18 cellular contexts compared by ENCODE assay signal in genomic region chr7:159201722-159202330, GRCh38. TPM values are rescaled to one million over a fixed set of nuclear protein-coding genes. Genes with fewer than 3 reads are reported as not detected.
DNase-seq lines count a peak whose midpoint lies in the region; ATAC-seq, FAIRE-seq and TF ChIP-seq lines count a peak whose summit lies in the region.
"Had no signal": no experiment of that assay in that cellular context is flagged by ENCODE, and none has a peak within 500 bp of the region (broad histone marks: within the 10 kb centered on the region; RNA-seq: fewer than 3 reads in every experiment).

No MANE protein-coding gene starts in this region.

- intact Hi-C loops in activated CD4-positive, alpha-beta T cell treated with anti-CD3 and anti-CD28 coated beads, Interleukin-2, amount 10 ng/mL, durations not matched to agents 24 days and 14 days (cut with micrococcal nuclease) = no loop called here
- intact Hi-C loops in K562 (cut with micrococcal nuclease) = no loop called here

- no peak for ATAC-seq in K562
- no peak for ATAC-seq in HG02870 (IDR thresholded peaks at IDR 0.05; ENCODE audit: unreplicated experiment)
- ATAC-seq: HCT116 had no signal

- H3K36me3 ChIP-seq in K562 (ENCODE audit: control insufficient read depth, insufficient read depth, low read length) = no peaks in the 10 kb centered on the region
- no peaks in the 10 kb centered on the region for H3K36me3 ChIP-seq in neuronal stem cell (replicated peaks in 1 of 2; ENCODE audit: control insufficient read depth in 2 of 2, insufficient read depth in 2 of 2, low read length in 2 of 2)
- H3K36me3 ChIP-seq: BE2C had no signal

- no peak overlapping the region for H3K4me3 ChIP-seq in K562
- H3K4me3 ChIP-seq in neuronal stem cell (ENCODE audit: low read length in 2 of 2) = no peak overlapping the region

- no peak overlapping the region for H3K27ac Mint-ChIP-seq in activated CD4-positive, alpha-beta T cell treated with anti-CD3 and anti-CD28 coated beads, Interleukin-2, amount 10 ng/mL, durations not matched to agents 24 days and 14 days
- H3K27ac Mint-ChIP-seq: IgD-negative memory B cell had no signal

- BruUV-seq in K562 (replicated peaks; lab: Mats Ljungman, UMichigan) = no TSS peak

- H3K4me1 Mint-ChIP-seq in activated CD4-positive, alpha-beta T cell treated with anti-CD3 and anti-CD28 coated beads, Interleukin-2, amount 10 ng/mL, durations not matched to agents 24 days and 14 days = peaks cover 15% of the 10 kb centered on the region

- TF ChIP-seq EP300 in K562 (IDR thresholded peaks at IDR 0.05; ENCODE audit: low read length) = no peak

- peaks cover 5% of the 10 kb centered on the region for H3K27me3 Mint-ChIP-seq in activated CD4-positive, alpha-beta T cell treated with anti-CD3 and anti-CD28 coated beads, Interleukin-2, amount 10 ng/mL, durations not matched to agents 24 days and 14 days
- H3K27me3 Mint-ChIP-seq: CD4-positive, alpha-beta memory T cell; IgD-negative memory B cell had no signal

- peak; percentile 52 for DNase-seq in activated CD4-positive, alpha-beta T cell treated with anti-CD3 and anti-CD28 coated beads, Interleukin-2, amount 10 ng/mL, durations not matched to agents 24 days and 14 days
- DNase-seq in activated CD4-positive, alpha-beta T cell treated with anti-CD3 and anti-CD28 coated beads for 4 hours = no peak
- DNase-seq in HT1080 (ENCODE audit: low read depth) (peak; percentile 26), K562 (ENCODE audit: extremely low read depth in 1 of 4, low spot score in 3 of 4) (peak; percentile 34 to 52 (median 40)), neuronal stem cell (ENCODE audit: low spot score) (no peak), DMS153 treated with DMSO at 0.1 percent for 48 hours (lab: John Stamatoyannopoulos, UW; ENCODE audit: unreplicated experiment) (no peak), inferior parietal cortex (ENCODE audit: extremely low spot score) (no peak)
- DNase-seq: BE2C; CD4-positive, alpha-beta memory T cell; DMS153 had no signal

- no peak overlapping the region for H2BK5ac ChIP-seq in neuronal stem cell (ENCODE audit: low read length)

- H3K9me1 ChIP-seq in K562 (ENCODE audit: control insufficient read depth, insufficient read depth, low read length) = no peaks in the 10 kb centered on the region

- no peak overlapping the region for H4K91ac ChIP-seq in neuronal stem cell (ENCODE audit: low read depth, low read length, poor library complexity)

- H3K4me3 Mint-ChIP-seq in activated CD4-positive, alpha-beta T cell treated with anti-CD3 and anti-CD28 coated beads, Interleukin-2, amount 10 ng/mL, durations not matched to agents 24 days and 14 days = no peak overlapping the region
- H3K4me3 Mint-ChIP-seq: CD4-positive, alpha-beta memory T cell; IgD-negative memory B cell had no signal

- H4K8ac ChIP-seq in neuronal stem cell (ENCODE audit: low read depth, low read length) = no peak overlapping the region

- no peak overlapping the region for H3K18ac ChIP-seq in neuronal stem cell (ENCODE audit: low read length)

- no peak for TF ChIP-seq RAD21 in K562 (CRISPR knock-in tag; conservative IDR thresholded peaks at IDR 0.05 in 1 of 2, IDR thresholded peaks at IDR 0.05 in 1 of 2)

- H3K4ac ChIP-seq in neuronal stem cell (ENCODE audit: low read length) = no peak overlapping the region

- no peak for TF ChIP-seq CTCF in K562 (IDR thresholded peaks at IDR 0.05 in 2 of 3, conservative IDR thresholded peaks at IDR 0.05 in 1 of 3; ENCODE audit: insufficient read depth in 2 of 3, low read depth in 1 of 3, low read length in 3 of 3)

- H3K79me1 ChIP-seq in neuronal stem cell (ENCODE audit: low read depth, low read length) = no peaks in the 10 kb centered on the region

- FAIRE-seq in K562 (lab: Jason Lieb, UNC) = no peak
- FAIRE-seq: A204.1, D721Med had no signal

- WGBS in K562 (ENCODE audit: insufficient coverage, low coverage, missing lambda C conversion rate) = 42% methylated on average over 16 of the region's 16 CpGs
- WGBS in neuronal stem cell (ENCODE audit: extremely low coverage in 2 of 2, insufficient read length in 2 of 2, insufficient replicate concordance in 1 of 2), 2 donors = no CpG with 5 or more reads among the region's 16 CpGs

- no peak overlapping the region for H2BK15ac ChIP-seq in neuronal stem cell (ENCODE audit: low read length)

- no peak for TF ChIP-seq POLR2A in K562 (conservative IDR thresholded peaks at IDR 0.05)

- no peak overlapping the region for H2BK12ac ChIP-seq in neuronal stem cell (ENCODE audit: low read length)

- H3K9me3 Mint-ChIP-seq in activated CD4-positive, alpha-beta T cell treated with anti-CD3 and anti-CD28 coated beads, Interleukin-2, amount 10 ng/mL, durations not matched to agents 24 days and 14 days = no peaks in the 10 kb centered on the region
- H3K9me3 Mint-ChIP-seq: CD4-positive, alpha-beta memory T cell had no signal

- no peaks in the 10 kb centered on the region for H3K36me3 Mint-ChIP-seq in activated CD4-positive, alpha-beta T cell treated with anti-CD3 and anti-CD28 coated beads, Interleukin-2, amount 10 ng/mL, durations not matched to agents 24 days and 14 days (ENCODE audit: low read depth)
- H3K36me3 Mint-ChIP-seq: CD4-positive, alpha-beta memory T cell; IgD-negative memory B cell had no signal

- H3K79me2 ChIP-seq in K562 (ENCODE audit: control insufficient read depth, insufficient read depth, low read length) = no peaks in the 10 kb centered on the region

- H3K9me3 ChIP-seq in K562 (replicated peaks; ENCODE audit: control insufficient read depth, insufficient read depth, low read depth, low read length) = no peaks in the 10 kb centered on the region
- H3K9me3 ChIP-seq in neuronal stem cell (replicated peaks in 1 of 2; ENCODE audit: control insufficient read depth in 2 of 2, insufficient read depth in 1 of 2, low read depth in 1 of 2, low read length in 2 of 2) = peaks cover 3 to 9% of the 10 kb centered on the region in 2 donors
- H3K9me3 ChIP-seq: BE2C had no signal

- in situ Hi-C loops in K562 (cut with MboI) = no loop called here

- H2BK120ac ChIP-seq in neuronal stem cell (ENCODE audit: low read depth, low read length) = no peak overlapping the region

- H3K9ac ChIP-seq in K562 (ENCODE audit: insufficient read depth in 1 of 2, low read depth in 2 of 2, low read length in 2 of 2) = 0 out of 4 replicates have a peak overlapping the region, but pooled peaks of 1 of the 2 experiments have one; percentile 29
- H3K9ac ChIP-seq in neuronal stem cell (ENCODE audit: low read depth, low read length, poor library complexity) = no peak overlapping the region

- H2AFZ ChIP-seq in K562 (ENCODE audit: low read depth, low read length) = peak overlapping the region; percentile 12; the same call in 1 of the 2 replicates
- no peak overlapping the region for H2AFZ ChIP-seq in neuronal stem cell (ENCODE audit: low read length)

- POLR2A ChIA-PET in K562 (lab: Yijun Ruan, JAX) = no interaction called here

- H2AK5ac ChIP-seq in neuronal stem cell (ENCODE audit: low read depth, low read length) = no peak overlapping the region

- H3K27me3 ChIP-seq in K562 (ENCODE audit: control insufficient read depth in 2 of 2, insufficient read depth in 2 of 2, low read length in 2 of 2) (peaks cover 14 to 20% of the 10 kb centered on the region in 2 experiments; a peak in 4 of 5 replicates), neuronal stem cell (ENCODE audit: control insufficient read depth in 3 of 3, insufficient read depth in 3 of 3, low read depth in 1 of 3, low read length in 3 of 3) (peaks cover 0 to 3% (median 0%) of the 10 kb centered on the region in 3 experiments)
- H3K27me3 ChIP-seq: BE2C had no signal

- H3K14ac ChIP-seq in neuronal stem cell (ENCODE audit: low read length) = peak overlapping the region; percentile 84

- CTCF ChIA-PET in K562 (lab: Yijun Ruan, JAX; ENCODE audit: low intra/inter-chr PET ratio) = no interaction called here

- peaks cover 16 to 24% of the 10 kb centered on the region in 2 experiments for H3K4me1 ChIP-seq in K562 (replicated peaks in 1 of 2; ENCODE audit: control insufficient read depth in 2 of 2, insufficient read depth in 2 of 2, low read length in 2 of 2)
- no peaks in the 10 kb centered on the region for H3K4me1 ChIP-seq in neuronal stem cell (ENCODE audit: control insufficient read depth in 2 of 2, insufficient read depth in 1 of 2, low read depth in 1 of 2, low read length in 2 of 2)
- H3K4me1 ChIP-seq: BE2C had no signal

- no peaks in the 10 kb centered on the region for H4K20me1 ChIP-seq in K562 (replicated peaks; ENCODE audit: control insufficient read depth, insufficient read depth, low read length)

- H3K4me2 ChIP-seq in K562 (ENCODE audit: insufficient read depth, low read length) = no peak overlapping the region
- no peak overlapping the region for H3K4me2 ChIP-seq in neuronal stem cell (ENCODE audit: insufficient read depth, low read length, poor library complexity, severe bottlenecking)

- H3K27ac ChIP-seq in K562 (ENCODE audit: extremely low read depth, low read depth, low read length) = no peak overlapping the region
- no peak overlapping the region for H3K27ac ChIP-seq in neuronal stem cell (replicated peaks; ENCODE audit: low read length)
- H3K27ac ChIP-seq: C4-2B had no signal

- no peak overlapping the region for H3K23ac ChIP-seq in neuronal stem cell (ENCODE audit: low read depth, low read length, poor library complexity)

RNA-seq across cellular contexts. Expression of gene VIPR2, which starts 57.2 kb away (rescaled TPM):
- 1.6 and 1.7 TPM in 2 replicates for total RNA-seq in activated CD4-positive, alpha-beta T cell treated with anti-CD3 and anti-CD28 coated beads, Interleukin-2, amount 10 ng/mL, durations not matched to agents 24 days and 14 days
- not detected in 2 replicates for total RNA-seq in HT1080 (2014; rRNA removed; shearing (Covaris generic))
- not detected in 2 replicates for polyA plus RNA-seq in HT1080 (2015; cell fraction: cytosol; rRNA removed)
- polyA plus RNA-seq in HT1080 (2015; cell fraction: nucleus; rRNA removed) = not detected in 2 replicates
- total RNA-seq in K562 (2011; cell fraction: chromatin; rRNA removed; ENCODE audit: low replicate concordance) = not detected in 2 replicates
- 0.17 TPM in 1 of 2 replicates, not detected in the other for total RNA-seq in K562 (2011; cell fraction: nucleolus; rRNA removed)
- total RNA-seq in K562 (2011; cell fraction: nucleoplasm; rRNA removed) = not detected in 2 replicates
- total RNA-seq in K562 (2014; rRNA removed) = not detected in 2 replicates
- not detected in 2 replicates for total RNA-seq in K562 (2014; rRNA removed; fragmentation: Illumina TruSeq; extraction: Trizol)
- not detected in 2 replicates for total RNA-seq in K562 (2015; rRNA removed; fragmentation: Illumina TruSeq; extraction: Trizol)
- total RNA-seq in K562 (2021) = 0.04 TPM in 1 of 2 replicates, not detected in the other
- polyA plus RNA-seq in K562 (2011; rRNA removed) = not detected in 2 replicates
- not detected in 2 replicates for polyA plus RNA-seq in K562 (2011; cell fraction: cytosol; rRNA removed)
- polyA plus RNA-seq in K562 (2011; cell fraction: nucleus; rRNA removed) = not detected in 2 replicates
- 0.31 and 0.54 TPM in 2 replicates for polyA plus RNA-seq in K562 (2012)
- polyA plus RNA-seq in K562 (2014; fragmentation: Illumina TruSeq; extraction: Trizol) = not detected in 2 replicates
- not detected for polyA plus RNA-seq in K562 (2014; fragmentation: Nextera tagmentation; extraction: Ambion mirVana)
- not detected in 2 replicates for polyA plus RNA-seq in K562 (2014; rRNA removed)
- polyA minus RNA-seq in K562 (2011; rRNA and poly(A)+ RNA removed) = not detected in 2 replicates
- polyA minus RNA-seq in K562 (2011; cell fraction: cytosol; rRNA and poly(A)+ RNA removed) = 0.57 TPM in 1 of 2 replicates, not detected in the other
- 0.11 TPM in 1 of 2 replicates, not detected in the other for polyA minus RNA-seq in K562 (2011; cell fraction: nucleus; rRNA and poly(A)+ RNA removed)
- 2.8 TPM for polyA plus RNA-seq in neuronal stem cell (2013, experiment 1 of 2)
- 2.6 TPM for polyA plus RNA-seq in neuronal stem cell (2013, experiment 2 of 2)
- total RNA-seq: HT-29 had no signal
- polyA plus RNA-seq: AG04450, IgD-negative memory B cell had no signal

Comparison
In these comparisons a context has a peak if more than half of its experiments do, and no peak if none do; other contexts are left out.
1. DNase-seq: peak in activated CD4-positive, alpha-beta T cell treated with anti-CD3 and anti-CD28 coated beads, Interleukin-2, amount 10 ng/mL, durations not matched to agents 24 days and 14 days (single experiment), HT1080 (single experiment) and K562 (4 of 4); none in activated CD4-positive, alpha-beta T cell treated with anti-CD3 and anti-CD28 coated beads for 4 hours (0 of 2), neuronal stem cell (single experiment), DMS153 treated with DMSO at 0.1 percent for 48 hours (single experiment) and inferior parietal cortex (single experiment).